9 cellular contexts compared by ENCODE assay signal in the genomic region with DNA sequence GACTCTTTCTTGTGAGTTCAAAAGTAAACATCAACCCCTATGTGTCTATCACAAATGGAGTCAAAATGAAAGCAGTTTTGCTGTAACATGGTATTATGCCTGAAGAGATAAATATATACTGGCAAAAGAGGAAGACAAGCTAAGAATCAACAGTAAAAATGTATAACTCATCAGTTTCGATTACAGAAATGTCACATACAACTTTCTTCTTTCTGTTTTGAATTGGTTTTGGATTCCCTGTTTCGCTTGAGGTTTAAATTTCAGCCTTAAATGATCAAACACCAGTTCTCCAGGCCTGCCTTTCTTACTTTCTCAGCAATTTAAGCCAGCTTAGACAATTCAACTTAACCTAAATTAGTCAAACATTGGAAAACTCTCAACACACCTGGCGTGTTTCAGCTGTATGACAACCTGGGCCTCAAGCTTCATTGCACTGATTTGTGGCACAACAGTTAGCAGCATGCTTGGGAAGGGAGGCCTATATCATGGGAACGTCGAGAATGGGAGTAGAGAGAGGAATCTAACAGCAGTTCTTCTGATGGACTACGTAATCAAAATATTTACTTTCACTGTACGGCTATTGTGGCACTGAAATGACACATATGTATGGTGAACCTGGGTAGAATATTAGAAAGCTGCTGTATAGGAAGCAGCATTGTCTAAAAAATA. TPM values are rescaled to one million over a fixed set of nuclear protein-coding genes. Genes with fewer than 3 reads are reported as not detected.
A peak's percentile ranks its signal among the peaks of the same experiment; 100 is the strongest.
DNase-seq lines count a peak whose midpoint lies in the region; ATAC-seq and TF ChIP-seq lines count a peak whose summit lies in the region.
"Had no signal": no experiment of that assay in that cellular context is flagged by ENCODE, and none has a peak within 500 bp of the region (broad histone marks: within the 10 kb centered on the region; RNA-seq: fewer than 3 reads in every experiment).

No MANE protein-coding gene starts in this region.

- no peaks in the 10 kb centered on the region for H3K79me2 ChIP-seq in GM23248 (ENCODE audit: insufficient read depth)

- H3K27me3 ChIP-seq in GM23248 (replicated peaks; ENCODE audit: insufficient read depth): no peaks in the 10 kb centered on the region
- H3K27me3 ChIP-seq in lower lobe of right lung (ENCODE audit: low read depth): no peaks in the 10 kb centered on the region

- H3K4me3 ChIP-seq in GM23248 (no peak overlapping the region), lower lobe of right lung (no peak overlapping the region)
- H3K4me3 ChIP-seq: skin epidermis had no signal

- H3K4me1 ChIP-seq in GM23248 (ENCODE audit: insufficient read depth): no peaks in the 10 kb centered on the region
- H3K4me1 ChIP-seq in lower lobe of right lung: no peaks in the 10 kb centered on the region

- no peak for TF ChIP-seq CTCF in lower lobe of right lung (IDR thresholded peaks at IDR 0.05)

- H3K36me3 ChIP-seq in GM23248 (ENCODE audit: low read depth): no peaks in the 10 kb centered on the region
- no peaks in the 10 kb centered on the region for H3K36me3 ChIP-seq in lower lobe of right lung

- intact Hi-C loops in lower lobe of right lung (cut with DNase I): no loop called here

- no peaks in the 10 kb centered on the region for H3F3A ChIP-seq in GM23248 (ENCODE audit: insufficient read depth)

- no peaks in the 10 kb centered on the region for H4K20me1 ChIP-seq in GM23248 (ENCODE audit: insufficient read depth)

- H3K9ac ChIP-seq in GM23248: no peak overlapping the region

- H3K4me2 ChIP-seq in GM23248 (ENCODE audit: unreplicated experiment): no peak overlapping the region

- ATAC-seq in GM18511 (IDR thresholded peaks at IDR 0.05; ENCODE audit: unreplicated experiment): peak; percentile 88
- ATAC-seq in lower lobe of right lung: no peak
- ATAC-seq in SK-N-SH treated with all-trans-retinoic acid at 6 μM for 48 hours: no peak

- peak overlapping the region; percentile 1; the same call in 1 of the 2 replicates for H2AFZ ChIP-seq in GM23248

- 78 to 83% methylated on average over 7 of the region's 7 CpGs for WGBS in GM23248 (ENCODE audit: low coverage in 1 of 2, low lambda C conversion rate in 2 of 2, missing lambda C conversion rate in 2 of 2), 2 experiments

- H3K9me2 ChIP-seq in GM23248 (ENCODE audit: insufficient read depth): no peaks in the 10 kb centered on the region

- no peaks in the 10 kb centered on the region for H3K9me3 ChIP-seq in GM23248 (ENCODE audit: low read depth)
- no peaks in the 10 kb centered on the region for H3K9me3 ChIP-seq in lower lobe of right lung

- in situ Hi-C loops in GM23248 (cut with MboI): no loop called here

- H3K27ac ChIP-seq in GM23248 (no peak overlapping the region), lower lobe of right lung (peak overlapping the region; percentile 12)

- DNase-seq in GM23248: no peak
- DNase-seq in M059J (ENCODE audit: low read depth): peak; percentile 56
- DNase-seq in lower lobe of right lung: no peak
- no peak for DNase-seq in NCI-H2196 (lab: John Stamatoyannopoulos, UW; ENCODE audit: unreplicated experiment)
- no peak for DNase-seq in NCI-H1930 (lab: John Stamatoyannopoulos, UW)
- DNase-seq in T-helper 9 cell: no peak

TF ChIP-seq in SK-N-SH treated with all-trans-retinoic acid at 6 μM for 48 hours, 23 proteins besides CTCF, POLR2A, EP300 and RAD21:
- TF ChIP-seq ZNF565 (CRISPR knock-in tag; conservative IDR thresholded peaks at IDR 0.05; ENCODE audit: low read depth) (no peak), GLIS3 (CRISPR knock-in tag; IDR thresholded peaks at IDR 0.05) (no peak), ESRRG (CRISPR knock-in tag; IDR thresholded peaks at IDR 0.05) (no peak), TCF4 (CRISPR knock-in tag; IDR thresholded peaks at IDR 0.05; ENCODE audit: borderline replicate concordance) (no peak), ZNF8 (CRISPR knock-in tag; IDR thresholded peaks at IDR 0.05) (no peak), SNAI2 (CRISPR knock-in tag; IDR thresholded peaks at IDR 0.05) (no peak), ZFP30 (CRISPR knock-in tag; IDR thresholded peaks at IDR 0.05) (no peak), BACH2 (CRISPR knock-in tag; IDR thresholded peaks at IDR 0.05; ENCODE audit: borderline replicate concordance) (no peak), ZNF70 (CRISPR knock-in tag; IDR thresholded peaks at IDR 0.05) (no peak), ZFP3 (CRISPR knock-in tag; IDR thresholded peaks at IDR 0.05) (no peak), ZC3H10 (CRISPR knock-in tag; IDR thresholded peaks at IDR 0.05) (no peak), CSDC2 (CRISPR knock-in tag; IDR thresholded peaks at IDR 0.05) (no peak)
- TF ChIP-seq, protein P1, sequence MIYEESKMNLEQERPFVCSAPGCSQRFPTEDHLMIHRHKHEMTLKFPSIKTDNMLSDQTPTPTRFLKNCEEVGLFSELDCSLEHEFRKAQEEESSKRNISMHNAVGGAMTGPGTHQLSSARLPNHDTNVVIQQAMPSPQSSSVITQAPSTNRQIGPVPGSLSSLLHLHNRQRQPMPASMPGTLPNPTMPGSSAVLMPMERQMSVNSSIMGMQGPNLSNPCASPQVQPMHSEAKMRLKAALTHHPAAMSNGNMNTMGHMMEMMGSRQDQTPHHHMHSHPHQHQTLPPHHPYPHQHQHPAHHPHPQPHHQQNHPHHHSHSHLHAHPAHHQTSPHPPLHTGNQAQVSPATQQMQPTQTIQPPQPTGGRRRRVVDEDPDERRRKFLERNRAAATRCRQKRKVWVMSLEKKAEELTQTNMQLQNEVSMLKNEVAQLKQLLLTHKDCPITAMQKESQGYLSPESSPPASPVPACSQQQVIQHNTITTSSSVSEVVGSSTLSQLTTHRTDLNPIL (CRISPR knock-in tag; IDR thresholded peaks at IDR 0.05; ENCODE audit: low read depth): no peak

RNA-seq across cellular contexts. Expression of a gene that starts 51.8 kb away (rescaled TPM):
- 154 and 210 TPM in 2 replicates for total RNA-seq in GM23248 (2014; rRNA removed; shearing (Covaris generic))
- 105 and 109 TPM in 2 replicates for polyA plus RNA-seq in GM23248 (2016; fragmentation: Nextera tagmentation; extraction: Ambion mirVana)
- total RNA-seq in M059J (2014; rRNA removed; shearing (Covaris generic)): 115 and 184 TPM in 2 replicates
- total RNA-seq in lower lobe of right lung: 62.1 TPM
